9 cellular contexts compared by ENCODE assay signal in genomic region chr11:33773399-33774355, GRCh38. TPM values are rescaled to one million over a fixed set of nuclear protein-coding genes. Genes with fewer than 3 reads are reported as not detected.
DNase-seq lines count a peak whose midpoint lies in the region; ATAC-seq, FAIRE-seq and TF ChIP-seq lines count a peak whose summit lies in the region.
"Had no signal": no experiment of that assay in that cellular context is flagged by ENCODE, and none has a peak within 500 bp of the region (broad histone marks: within the 10 kb centered on the region; RNA-seq: fewer than 3 reads in every experiment).

No MANE protein-coding gene starts in this region.

- intact Hi-C loops in activated CD8-positive, alpha-beta T cell treated with anti-CD3 and anti-CD28 coated beads for 36 hours (cut with micrococcal nuclease) = no loop called here
- intact Hi-C loops in endothelial cell of umbilical vein (cut with micrococcal nuclease) (no loop called here), testis (cut with DNase I; ENCODE audit: low total_unique reads) (no loop called here)

- peaks cover 14% of the 10 kb centered on the region for H3K79me2 ChIP-seq in endothelial cell of umbilical vein (ENCODE audit: control insufficient read depth, insufficient read depth, low read length)

- H3K27me3 ChIP-seq in endothelial cell of umbilical vein (ENCODE audit: control insufficient read depth in 2 of 2, insufficient read depth in 2 of 2, low read length in 2 of 2) = peaks cover 15 to 17% of the 10 kb centered on the region in 2 experiments
- peaks cover 10 to 19% of the 10 kb centered on the region in 2 donors for H3K27me3 ChIP-seq in mucosa of rectum (ENCODE audit: control insufficient read depth in 2 of 2, insufficient read depth in 2 of 2, low read length in 2 of 2)
- H3K27me3 ChIP-seq in testis = no peaks in the 10 kb centered on the region

- H2AFZ ChIP-seq in endothelial cell of umbilical vein (ENCODE audit: low read depth, low read length) = peak overlapping the region; percentile 91

- peak; percentile 42 for ATAC-seq in GM21723 (IDR thresholded peaks at IDR 0.05; ENCODE audit: unreplicated experiment)
- peak; percentile 73 for ATAC-seq in activated CD8-positive, alpha-beta T cell treated with anti-CD3 and anti-CD28 coated beads for 36 hours

- H3K4me3 ChIP-seq in Jurkat, Clone E6-1 (ENCODE audit: low read length) = peak overlapping the region; percentile 86
- peak overlapping the region; percentile 62 to 92 (median 80) for H3K4me3 ChIP-seq in endothelial cell of umbilical vein (replicated peaks in 1 of 3; ENCODE audit: insufficient read depth in 1 of 3, low read depth in 1 of 3, low read length in 3 of 3)
- H3K4me3 ChIP-seq in mucosa of rectum (ENCODE audit: low read length in 2 of 2) = peak overlapping the region; percentile 89 to 91
- H3K4me3 ChIP-seq in testis = peak overlapping the region; percentile 82 to 95

- peak overlapping the region; percentile 4 for H3K27ac ChIP-seq in endothelial cell of umbilical vein (ENCODE audit: insufficient read depth, low read depth, low read length)
- H3K27ac ChIP-seq in mucosa of rectum (ENCODE audit: low read depth in 2 of 2, low read length in 2 of 2) = peak overlapping the region; percentile 72 to 78
- H3K27ac ChIP-seq in testis = peak overlapping the region; percentile 88 to 91

- POLR2A ChIA-PET in activated CD8-positive, alpha-beta T cell treated with anti-CD3 and anti-CD28 coated beads for 36 hours (lab: Charles Lee) = interaction anchor here (0.6 to 0.7 kb wide), 3 partner anchors 12 to 945 kb away, joined by 3 to 4 read pairs (median 3); partner anchors contain the start of gene CAPRIN1
- POLR2A ChIA-PET in endothelial cell of umbilical vein (lab: Charles Lee) = interaction anchor here (1.0 kb wide), 1 partner anchor 11 kb away, joined by 3 read pairs; no protein-coding TSS in a partner anchor

- no peaks in the 10 kb centered on the region for H3K36me3 ChIP-seq in endothelial cell of umbilical vein (ENCODE audit: control insufficient read depth in 2 of 2, extremely low read depth in 1 of 2, insufficient read depth in 2 of 2, low read length in 2 of 2)
- H3K36me3 ChIP-seq in mucosa of rectum (ENCODE audit: control insufficient read depth in 2 of 2, insufficient read depth in 2 of 2, low read length in 2 of 2) = peaks cover 3 to 14% of the 10 kb centered on the region in 2 donors
- H3K36me3 ChIP-seq in testis (ENCODE audit: low read depth, missing control alignments) = no peaks in the 10 kb centered on the region

- H3K4me1 Mint-ChIP-seq in activated CD8-positive, alpha-beta T cell treated with anti-CD3 and anti-CD28 coated beads for 36 hours (ENCODE audit: low read depth) = peaks cover 37% of the 10 kb centered on the region

- peaks cover 12% of the 10 kb centered on the region for H3K4me1 ChIP-seq in endothelial cell of umbilical vein (ENCODE audit: control insufficient read depth, extremely low read depth, insufficient read depth, low read length)
- H3K4me1 ChIP-seq in mucosa of rectum (ENCODE audit: control insufficient read depth in 2 of 2, insufficient read depth in 2 of 2, low read length in 2 of 2) = peaks cover 9 to 10% of the 10 kb centered on the region in 2 donors
- peaks cover 9% of the 10 kb centered on the region for H3K4me1 ChIP-seq in testis

- peak overlapping the region; percentile 94 for H3K27ac Mint-ChIP-seq in activated CD8-positive, alpha-beta T cell treated with anti-CD3 and anti-CD28 coated beads for 36 hours

- no peaks in the 10 kb centered on the region for H3K9me1 ChIP-seq in endothelial cell of umbilical vein (replicated peaks; ENCODE audit: control insufficient read depth, extremely low read depth, insufficient read depth, low read length)

- TF ChIP-seq CTCF in activated CD8-positive, alpha-beta T cell treated with anti-CD3 and anti-CD28 coated beads for 36 hours (IDR thresholded peaks at IDR 0.05) = no peak
- TF ChIP-seq CTCF in endothelial cell of umbilical vein (IDR thresholded peaks at IDR 0.05; ENCODE audit: extremely low read depth in 1 of 2, insufficient read depth in 1 of 2, low read depth in 1 of 2, low read length in 2 of 2) (no peak), testis (IDR thresholded peaks at IDR 0.05) (no peak)

- no TSS peak for BruUV-seq in endothelial cell of umbilical vein (replicated peaks; lab: Mats Ljungman, UMichigan)

- H3K27me3 Mint-ChIP-seq in activated CD8-positive, alpha-beta T cell treated with anti-CD3 and anti-CD28 coated beads for 36 hours = peaks cover 13% of the 10 kb centered on the region

- no peaks in the 10 kb centered on the region for H3K9me3 Mint-ChIP-seq in activated CD8-positive, alpha-beta T cell treated with anti-CD3 and anti-CD28 coated beads for 36 hours

- DNase-seq in ELR (ENCODE audit: low read depth) = peak; percentile 58
- no peak for DNase-seq in Jurkat, Clone E6-1 (ENCODE audit: low read depth, low spot score)
- DNase-seq in activated CD8-positive, alpha-beta T cell treated with anti-CD3 and anti-CD28 coated beads for 36 hours = peak; percentile 63
- peak; percentile 40 for DNase-seq in endothelial cell of umbilical vein (ENCODE audit: low read depth, low spot score)
- DNase-seq in testis = peak; percentile 28
- DNase-seq in NCI-H1092 (lab: John Stamatoyannopoulos, UW) = no peak

- dilution Hi-C loops in endothelial cell of umbilical vein (cut with MboI; ENCODE audit: extremely low pct_ligation_motif_present, low sequenced_read_pairs) = no loop called here

- H3K9me3 ChIP-seq in endothelial cell of umbilical vein (replicated peaks; ENCODE audit: control insufficient read depth, insufficient read depth, low read length) = no peaks in the 10 kb centered on the region
- H3K9me3 ChIP-seq in mucosa of rectum (ENCODE audit: control insufficient read depth in 2 of 2, low read length in 2 of 2) = no peaks in the 10 kb centered on the region
- H3K9me3 ChIP-seq in testis = no peaks in the 10 kb centered on the region

- CTCF ChIA-PET in activated CD8-positive, alpha-beta T cell treated with anti-CD3 and anti-CD28 coated beads for 36 hours (lab: Charles Lee) = interaction anchor here (1.0 to 2.7 kb wide), 2 partner anchors 11 to 31 kb away, joined by 3 to 8 read pairs; no protein-coding TSS in a partner anchor
- CTCF ChIA-PET in endothelial cell of umbilical vein (lab: Charles Lee) = interaction anchor here (1.1 to 1.5 kb wide), 2 partner anchors 35 to 53 kb away, joined by 3 to 11 read pairs; no protein-coding TSS in a partner anchor

- H3K36me3 Mint-ChIP-seq in activated CD8-positive, alpha-beta T cell treated with anti-CD3 and anti-CD28 coated beads for 36 hours (ENCODE audit: low read depth) = peaks cover 2% of the 10 kb centered on the region

- WGBS in testis, 2 donors = 4 to 5% methylated on average over 22 to 46 of the region's 53 CpGs

- no peaks in the 10 kb centered on the region for H4K20me1 ChIP-seq in endothelial cell of umbilical vein (replicated peaks; ENCODE audit: control insufficient read depth, extremely low read depth, insufficient read depth, low read length)

- peak overlapping the region; percentile 92 for H3K4me3 Mint-ChIP-seq in activated CD8-positive, alpha-beta T cell treated with anti-CD3 and anti-CD28 coated beads for 36 hours

- peak overlapping the region; percentile 49 for H3K9ac ChIP-seq in endothelial cell of umbilical vein (replicated peaks; ENCODE audit: extremely low read depth, insufficient read depth, low read length)
- H3K9ac ChIP-seq in mucosa of rectum (ENCODE audit: low read depth in 1 of 2, low read length in 2 of 2) = peak overlapping the region; percentile 86

- TF ChIP-seq POLR2A in endothelial cell of umbilical vein (IDR thresholded peaks at IDR 0.05; ENCODE audit: low read depth, low read length) (no peak), testis (IDR thresholded peaks at IDR 0.05) (no peak)

- peak; percentile 66 for FAIRE-seq in endothelial cell of umbilical vein (lab: Jason Lieb, UNC)
- FAIRE-seq: endometrium had no signal

- H3K4me2 ChIP-seq in endothelial cell of umbilical vein (ENCODE audit: insufficient read depth, low read length) = peak overlapping the region; percentile 83

TF ChIP-seq in endothelial cell of umbilical vein, 7 proteins besides CTCF, POLR2A, EP300 and RAD21 (continues in another document):
- TF ChIP-seq POLR2AphosphoS5 (IDR thresholded peaks at IDR 0.05; ENCODE audit: insufficient read depth, low read depth, low read length) (no peak), GATA2 (IDR thresholded peaks at IDR 0.05; ENCODE audit: insufficient read depth, insufficient read length, low read depth, low read length) (no peak), FOS (IDR thresholded peaks at IDR 0.05; ENCODE audit: borderline replicate concordance, insufficient read depth, low read length) (no peak), JUN (IDR thresholded peaks at IDR 0.05; ENCODE audit: borderline replicate concordance, insufficient read depth, insufficient read length, low read depth) (no peak)

RNA-seq across cellular contexts. Expression of gene FBXO3, which starts 0.6 kb away (rescaled TPM):
- polyA plus RNA-seq in Jurkat, Clone E6-1 (2012; ENCODE audit: insufficient read depth, insufficient read length) = 9.9 TPM
- 10 to 100 TPM in 1 of 2 experiments, 1 to 10 TPM in 1; 9.0 to 11.5 TPM for total RNA-seq in activated CD8-positive, alpha-beta T cell treated with anti-CD3 and anti-CD28 coated beads for 36 hours
- total RNA-seq in endothelial cell of umbilical vein (20.8 and 23.1 TPM in 2 replicates), testis (10 to 100 TPM; 27.2 to 39.3 TPM)
- polyA plus RNA-seq in endothelial cell of umbilical vein (14.9 and 18.0 TPM in 2 replicates), testis (ENCODE audit: insufficient read depth, low read depth, low replicate concordance) (44.8 TPM)
- polyA plus RNA-seq in endothelial cell of umbilical vein (2011; cell fraction: cytosol; rRNA removed) = 16.7 and 17.8 TPM in 2 replicates
- polyA plus RNA-seq in endothelial cell of umbilical vein (2011; cell fraction: nucleus; rRNA removed) = 22.7 and 32.5 TPM in 2 replicates
- 22.3 and 24.5 TPM in 2 replicates for polyA plus RNA-seq in endothelial cell of umbilical vein (2012)
- 21.8 and 28.2 TPM in 2 replicates for polyA minus RNA-seq in endothelial cell of umbilical vein
- polyA minus RNA-seq in endothelial cell of umbilical vein (2011; cell fraction: cytosol; rRNA and poly(A)+ RNA removed) = 18.0 TPM
- polyA minus RNA-seq in endothelial cell of umbilical vein (2011; cell fraction: nucleus; rRNA and poly(A)+ RNA removed) = 21.4 and 32.4 TPM in 2 replicates

RNA-seq across cellular contexts. Expression of gene CD59, which starts 37.5 kb away (rescaled TPM):
- polyA plus RNA-seq in Jurkat, Clone E6-1 (2012; ENCODE audit: insufficient read depth, insufficient read length) = 73.3 TPM
- total RNA-seq in activated CD8-positive, alpha-beta T cell treated with anti-CD3 and anti-CD28 coated beads for 36 hours = 10 to 100 TPM; 36.0 to 36.1 TPM
- total RNA-seq in endothelial cell of umbilical vein = 1,084 and 1,141 TPM in 2 replicates
- polyA plus RNA-seq in endothelial cell of umbilical vein = 898 and 992 TPM in 2 replicates
- polyA plus RNA-seq in endothelial cell of umbilical vein (2011; cell fraction: cytosol; rRNA removed) = 1,189 and 1,210 TPM in 2 replicates
- 468 and 574 TPM in 2 replicates for polyA plus RNA-seq in endothelial cell of umbilical vein (2011; cell fraction: nucleus; rRNA removed)
- polyA plus RNA-seq in endothelial cell of umbilical vein (2012) = 1,678 and 2,079 TPM in 2 replicates
- polyA minus RNA-seq in endothelial cell of umbilical vein = 1,358 and 1,650 TPM in 2 replicates
- polyA minus RNA-seq in endothelial cell of umbilical vein (2011; cell fraction: cytosol; rRNA and poly(A)+ RNA removed) = 111 TPM
- polyA minus RNA-seq in endothelial cell of umbilical vein (2011; cell fraction: nucleus; rRNA and poly(A)+ RNA removed) = 286 and 554 TPM in 2 replicates
- 100 to 1,000 TPM; 157 to 230 TPM for total RNA-seq in testis
- 343 TPM for polyA plus RNA-seq in testis (ENCODE audit: insufficient read depth, low read depth, low replicate concordance)

Comparison
In these comparisons a context has a peak if more than half of its experiments do, and no peak if none do; other contexts are left out.
1. DNase-seq: peak in ELR (single experiment), activated CD8-positive, alpha-beta T cell treated with anti-CD3 and anti-CD28 coated beads for 36 hours (single experiment), endothelial cell of umbilical vein (single experiment) and testis (single experiment); none in Jurkat, Clone E6-1 (single experiment) and NCI-H1092 (single experiment).
2. H3K27ac ChIP-seq: peak in every context shown above with its lines; median percentile 90 in testis; 75 in mucosa of rectum; 4 in endothelial cell of umbilical vein.
3. RNA of gene CD59, which starts 37.5 kb away (total RNA-seq): 1,084 to 1,141 TPM in endothelial cell of umbilical vein and 157 to 230 TPM in testis; 36.0 to 36.1 TPM in activated CD8-positive, alpha-beta T cell treated with anti-CD3 and anti-CD28 coated beads for 36 hours; every median in the first group is over 4 times any median in the second.
4. Peak in every context shown above with its lines, with median percentiles within 50 percentile points of each other: H3K4me3 ChIP-seq.